Comparison of ENCODE assay signal across 23 cellular contexts in genomic region chr5:15880201-15880600, GRCh38.
"Had no signal": no experiment of that assay in that cellular context is flagged by ENCODE, and none has a peak within 500 bp of the region (broad histone marks: within the 10 kb centered on the region; RNA-seq: fewer than 3 reads in every experiment).

No MANE protein-coding gene starts in this region.

- H3K4me2 ChIP-seq: SK-N-SH had no signal

- H3K9me3 ChIP-seq: SK-N-SH had no signal

- DNase-seq: IMR-90; Kasumi-1; KG1; MV-4-11; NCI-H1048; NCI-H1105; NCI-H1417; NCI-H1436 treated with DMSO at 0.1 percent for 48 hours; NCI-H1694; NCI-H187 treated with DMSO at 0.1 percent for 48 hours; NCI-H2029 treated with DMSO at 0.1 percent for 48 hours; NCI-H345; NCI-H446 treated with DMSO at 0.1 percent for 48 hours; NCI-H510A treated with DMSO at 0.1 percent for 48 hours; NCI-H774; NK-92 treated with Interleukin-12 subunit alpha and Interleukin-12 subunit beta, amount 100 ng/mL, for 24 hours; PC-3; SHP77; SK-N-SH; SW 1271 had no signal

- H3K9ac ChIP-seq: SK-N-SH had no signal

- H3K27ac ChIP-seq: RWPE1 had no signal

- ATAC-seq: HepG2, Panc1, PC-3 had no signal

- H3K9me2 ChIP-seq: SK-N-SH had no signal
